1 cellular context compared by ENCODE assay signal in genomic region chr7:2638224-2638991, GRCh38.
TF ChIP-seq lines count a peak whose summit lies in the region.

No MANE protein-coding gene starts in this region.

TF ChIP-seq in HepG2, 621 proteins besides CTCF, POLR2A, EP300 and RAD21 (continued from another document and continues in another):
- TF ChIP-seq, protein P1, sequence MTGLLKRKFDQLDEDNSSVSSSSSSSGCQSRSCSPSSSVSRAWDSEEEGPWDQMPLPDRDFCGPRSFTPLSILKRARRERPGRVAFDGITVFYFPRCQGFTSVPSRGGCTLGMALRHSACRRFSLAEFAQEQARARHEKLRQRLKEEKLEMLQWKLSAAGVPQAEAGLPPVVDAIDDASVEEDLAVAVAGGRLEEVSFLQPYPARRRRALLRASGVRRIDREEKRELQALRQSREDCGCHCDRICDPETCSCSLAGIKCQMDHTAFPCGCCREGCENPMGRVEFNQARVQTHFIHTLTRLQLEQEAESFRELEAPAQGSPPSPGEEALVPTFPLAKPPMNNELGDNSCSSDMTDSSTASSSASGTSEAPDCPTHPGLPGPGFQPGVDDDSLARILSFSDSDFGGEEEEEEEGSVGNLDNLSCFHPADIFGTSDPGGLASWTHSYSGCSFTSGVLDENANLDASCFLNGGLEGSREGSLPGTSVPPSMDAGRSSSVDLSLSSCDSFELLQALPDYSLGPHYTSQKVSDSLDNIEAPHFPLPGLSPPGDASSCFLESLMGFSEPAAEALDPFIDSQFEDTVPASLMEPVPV (CRISPR knock-in tag; IDR thresholded peaks at IDR 0.05): peak; percentile 83; the same call in 1 of the 2 replicates
- no peak for TF ChIP-seq PRPF4 (IDR thresholded peaks at IDR 0.05; ENCODE audit: low read depth, low read length, poor library complexity, severe bottlenecking)
- TF ChIP-seq ESRRA (CRISPR knock-in tag; IDR thresholded peaks at IDR 0.05; ENCODE audit: low read depth): peak; percentile 93; the same call in 1 of the 2 replicates
- TF ChIP-seq BORCS8-MEF2B (CRISPR knock-in tag; IDR thresholded peaks at IDR 0.05): peak; percentile 78; the same call in 1 of the 2 replicates
- TF ChIP-seq ZNF766 (CRISPR knock-in tag; IDR thresholded peaks at IDR 0.05; ENCODE audit: borderline replicate concordance): peak; percentile 81
- TF ChIP-seq SP140L (CRISPR knock-in tag; IDR thresholded peaks at IDR 0.05; ENCODE audit: borderline replicate concordance): no peak
- TF ChIP-seq HHEX (CRISPR knock-in tag; IDR thresholded peaks at IDR 0.05): no peak
- TF ChIP-seq PITX1 (CRISPR knock-in tag; IDR thresholded peaks at IDR 0.05): peak; percentile 86
- TF ChIP-seq, protein P2, sequence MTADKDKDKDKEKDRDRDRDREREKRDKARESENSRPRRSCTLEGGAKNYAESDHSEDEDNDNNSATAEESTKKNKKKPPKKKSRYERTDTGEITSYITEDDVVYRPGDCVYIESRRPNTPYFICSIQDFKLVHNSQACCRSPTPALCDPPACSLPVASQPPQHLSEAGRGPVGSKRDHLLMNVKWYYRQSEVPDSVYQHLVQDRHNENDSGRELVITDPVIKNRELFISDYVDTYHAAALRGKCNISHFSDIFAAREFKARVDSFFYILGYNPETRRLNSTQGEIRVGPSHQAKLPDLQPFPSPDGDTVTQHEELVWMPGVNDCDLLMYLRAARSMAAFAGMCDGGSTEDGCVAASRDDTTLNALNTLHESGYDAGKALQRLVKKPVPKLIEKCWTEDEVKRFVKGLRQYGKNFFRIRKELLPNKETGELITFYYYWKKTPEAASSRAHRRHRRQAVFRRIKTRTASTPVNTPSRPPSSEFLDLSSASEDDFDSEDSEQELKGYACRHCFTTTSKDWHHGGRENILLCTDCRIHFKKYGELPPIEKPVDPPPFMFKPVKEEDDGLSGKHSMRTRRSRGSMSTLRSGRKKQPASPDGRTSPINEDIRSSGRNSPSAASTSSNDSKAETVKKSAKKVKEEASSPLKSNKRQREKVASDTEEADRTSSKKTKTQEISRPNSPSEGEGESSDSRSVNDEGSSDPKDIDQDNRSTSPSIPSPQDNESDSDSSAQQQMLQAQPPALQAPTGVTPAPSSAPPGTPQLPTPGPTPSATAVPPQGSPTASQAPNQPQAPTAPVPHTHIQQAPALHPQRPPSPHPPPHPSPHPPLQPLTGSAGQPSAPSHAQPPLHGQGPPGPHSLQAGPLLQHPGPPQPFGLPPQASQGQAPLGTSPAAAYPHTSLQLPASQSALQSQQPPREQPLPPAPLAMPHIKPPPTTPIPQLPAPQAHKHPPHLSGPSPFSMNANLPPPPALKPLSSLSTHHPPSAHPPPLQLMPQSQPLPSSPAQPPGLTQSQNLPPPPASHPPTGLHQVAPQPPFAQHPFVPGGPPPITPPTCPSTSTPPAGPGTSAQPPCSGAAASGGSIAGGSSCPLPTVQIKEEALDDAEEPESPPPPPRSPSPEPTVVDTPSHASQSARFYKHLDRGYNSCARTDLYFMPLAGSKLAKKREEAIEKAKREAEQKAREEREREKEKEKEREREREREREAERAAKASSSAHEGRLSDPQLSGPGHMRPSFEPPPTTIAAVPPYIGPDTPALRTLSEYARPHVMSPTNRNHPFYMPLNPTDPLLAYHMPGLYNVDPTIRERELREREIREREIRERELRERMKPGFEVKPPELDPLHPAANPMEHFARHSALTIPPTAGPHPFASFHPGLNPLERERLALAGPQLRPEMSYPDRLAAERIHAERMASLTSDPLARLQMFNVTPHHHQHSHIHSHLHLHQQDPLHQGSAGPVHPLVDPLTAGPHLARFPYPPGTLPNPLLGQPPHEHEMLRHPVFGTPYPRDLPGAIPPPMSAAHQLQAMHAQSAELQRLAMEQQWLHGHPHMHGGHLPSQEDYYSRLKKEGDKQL (CRISPR knock-in tag; IDR thresholded peaks at IDR 0.05; ENCODE audit: low read depth): no peak
- TF ChIP-seq ZSCAN22 (CRISPR knock-in tag; IDR thresholded peaks at IDR 0.05): peak; percentile 40; the same call in 1 of the 2 replicates
- TF ChIP-seq, protein P3, sequence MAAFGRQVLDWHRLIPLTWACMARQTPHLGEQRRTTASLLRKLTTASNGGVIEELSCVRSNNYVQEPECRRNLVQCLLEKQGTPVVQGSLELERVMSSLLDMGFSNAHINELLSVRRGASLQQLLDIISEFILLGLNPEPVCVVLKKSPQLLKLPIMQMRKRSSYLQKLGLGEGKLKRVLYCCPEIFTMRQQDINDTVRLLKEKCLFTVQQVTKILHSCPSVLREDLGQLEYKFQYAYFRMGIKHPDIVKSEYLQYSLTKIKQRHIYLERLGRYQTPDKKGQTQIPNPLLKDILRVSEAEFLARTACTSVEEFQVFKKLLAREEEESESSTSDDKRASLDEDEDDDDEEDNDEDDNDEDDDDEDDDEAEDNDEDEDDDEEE (CRISPR knock-in tag; IDR thresholded peaks at IDR 0.05): peak; percentile 77; the same call in 1 of the 2 replicates
- 0 out of 2 replicates have a peak, but pooled peaks have one; percentile 75 for TF ChIP-seq ZNF703 (CRISPR knock-in tag; IDR thresholded peaks at IDR 0.05; ENCODE audit: borderline replicate concordance)
- peak; percentile 77; the same call in 1 of the 2 replicates for TF ChIP-seq ZNF749 (CRISPR knock-in tag; IDR thresholded peaks at IDR 0.05; ENCODE audit: borderline replicate concordance)
- peak; percentile 97 for TF ChIP-seq HIVEP1 (CRISPR knock-in tag; IDR thresholded peaks at IDR 0.05)
- TF ChIP-seq, protein P4, sequence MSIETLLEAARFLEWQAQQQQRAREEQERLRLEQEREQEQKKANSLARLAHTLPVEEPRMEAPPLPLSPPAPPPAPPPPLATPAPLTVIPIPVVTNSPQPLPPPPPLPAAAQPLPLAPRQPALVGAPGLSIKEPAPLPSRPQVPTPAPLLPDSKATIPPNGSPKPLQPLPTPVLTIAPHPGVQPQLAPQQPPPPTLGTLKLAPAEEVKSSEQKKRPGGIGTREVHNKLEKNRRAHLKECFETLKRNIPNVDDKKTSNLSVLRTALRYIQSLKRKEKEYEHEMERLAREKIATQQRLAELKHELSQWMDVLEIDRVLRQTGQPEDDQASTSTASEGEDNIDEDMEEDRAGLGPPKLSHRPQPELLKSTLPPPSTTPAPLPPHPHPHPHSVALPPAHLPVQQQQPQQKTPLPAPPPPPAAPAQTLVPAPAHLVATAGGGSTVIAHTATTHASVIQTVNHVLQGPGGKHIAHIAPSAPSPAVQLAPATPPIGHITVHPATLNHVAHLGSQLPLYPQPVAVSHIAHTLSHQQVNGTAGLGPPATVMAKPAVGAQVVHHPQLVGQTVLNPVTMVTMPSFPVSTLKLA (IDR thresholded peaks at IDR 0.05): peak; percentile 89
- TF ChIP-seq DZIP1 (CRISPR knock-in tag; IDR thresholded peaks at IDR 0.05): no peak
- TF ChIP-seq, protein P5, sequence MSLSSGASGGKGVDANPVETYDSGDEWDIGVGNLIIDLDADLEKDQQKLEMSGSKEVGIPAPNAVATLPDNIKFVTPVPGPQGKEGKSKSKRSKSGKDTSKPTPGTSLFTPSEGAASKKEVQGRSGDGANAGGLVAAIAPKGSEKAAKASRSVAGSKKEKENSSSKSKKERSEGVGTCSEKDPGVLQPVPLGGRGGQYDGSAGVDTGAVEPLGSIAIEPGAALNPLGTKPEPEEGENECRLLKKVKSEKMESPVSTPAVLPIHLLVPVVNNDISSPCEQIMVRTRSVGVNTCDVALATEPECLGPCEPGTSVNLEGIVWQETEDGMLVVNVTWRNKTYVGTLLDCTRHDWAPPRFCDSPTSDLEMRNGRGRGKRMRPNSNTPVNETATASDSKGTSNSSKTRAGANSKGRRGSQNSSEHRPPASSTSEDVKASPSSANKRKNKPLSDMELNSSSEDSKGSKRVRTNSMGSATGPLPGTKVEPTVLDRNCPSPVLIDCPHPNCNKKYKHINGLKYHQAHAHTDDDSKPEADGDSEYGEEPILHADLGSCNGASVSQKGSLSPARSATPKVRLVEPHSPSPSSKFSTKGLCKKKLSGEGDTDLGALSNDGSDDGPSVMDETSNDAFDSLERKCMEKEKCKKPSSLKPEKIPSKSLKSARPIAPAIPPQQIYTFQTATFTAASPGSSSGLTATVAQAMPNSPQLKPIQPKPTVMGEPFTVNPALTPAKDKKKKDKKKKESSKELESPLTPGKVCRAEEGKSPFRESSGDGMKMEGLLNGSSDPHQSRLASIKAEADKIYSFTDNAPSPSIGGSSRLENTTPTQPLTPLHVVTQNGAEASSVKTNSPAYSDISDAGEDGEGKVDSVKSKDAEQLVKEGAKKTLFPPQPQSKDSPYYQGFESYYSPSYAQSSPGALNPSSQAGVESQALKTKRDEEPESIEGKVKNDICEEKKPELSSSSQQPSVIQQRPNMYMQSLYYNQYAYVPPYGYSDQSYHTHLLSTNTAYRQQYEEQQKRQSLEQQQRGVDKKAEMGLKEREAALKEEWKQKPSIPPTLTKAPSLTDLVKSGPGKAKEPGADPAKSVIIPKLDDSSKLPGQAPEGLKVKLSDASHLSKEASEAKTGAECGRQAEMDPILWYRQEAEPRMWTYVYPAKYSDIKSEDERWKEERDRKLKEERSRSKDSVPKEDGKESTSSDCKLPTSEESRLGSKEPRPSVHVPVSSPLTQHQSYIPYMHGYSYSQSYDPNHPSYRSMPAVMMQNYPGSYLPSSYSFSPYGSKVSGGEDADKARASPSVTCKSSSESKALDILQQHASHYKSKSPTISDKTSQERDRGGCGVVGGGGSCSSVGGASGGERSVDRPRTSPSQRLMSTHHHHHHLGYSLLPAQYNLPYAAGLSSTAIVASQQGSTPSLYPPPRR (CRISPR knock-in tag; IDR thresholded peaks at IDR 0.05; ENCODE audit: borderline replicate concordance): peak; percentile 77; the same call in 1 of the 2 replicates
- TF ChIP-seq TP53 (CRISPR knock-in tag; conservative IDR thresholded peaks at IDR 0.05): 0 out of 2 replicates have a peak, but pooled peaks have one; percentile 42
- no peak for TF ChIP-seq MLLT10 (CRISPR knock-in tag; IDR thresholded peaks at IDR 0.05)
- no peak for TF ChIP-seq NFKBIZ (CRISPR knock-in tag; IDR thresholded peaks at IDR 0.05)
- TF ChIP-seq, protein P6, sequence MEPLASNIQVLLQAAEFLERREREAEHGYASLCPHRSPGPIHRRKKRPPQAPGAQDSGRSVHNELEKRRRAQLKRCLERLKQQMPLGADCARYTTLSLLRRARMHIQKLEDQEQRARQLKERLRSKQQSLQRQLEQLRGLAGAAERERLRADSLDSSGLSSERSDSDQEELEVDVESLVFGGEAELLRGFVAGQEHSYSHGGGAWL (CRISPR knock-in tag; IDR thresholded peaks at IDR 0.05): peak; percentile 95
- no peak for TF ChIP-seq GRHL1 (CRISPR knock-in tag; conservative IDR thresholded peaks at IDR 0.05)
- TF ChIP-seq ZNF564 (CRISPR knock-in tag; IDR thresholded peaks at IDR 0.05): peak; percentile 96
- no peak for TF ChIP-seq ASH2L (IDR thresholded peaks at IDR 0.05; ENCODE audit: insufficient read length, low read depth, low read length)
